In genomic region chr20:50957798-50958732, GRCh38 we compare ENCODE assay signal across 8 cellular contexts. TPM values are rescaled to one million over a fixed set of nuclear protein-coding genes. Genes with fewer than 3 reads are reported as not detected.
DNase-seq lines count a peak whose midpoint lies in the region; ATAC-seq and TF ChIP-seq lines count a peak whose summit lies in the region.

DPM1 (minus strand) TSS chr20:50958532; CDS start chr20:50958523, 9 bp downstream.

- H3K27ac Mint-ChIP-seq in activated CD4-positive, alpha-beta T cell treated with anti-CD3 and anti-CD28 coated beads for 36 hours, result peak within 1 kb of the TSS; percentile 99

- ATAC-seq in GM19035 (IDR thresholded peaks at IDR 0.05; ENCODE audit: unreplicated experiment) (peak; percentile 84), HG03342 (IDR thresholded peaks at IDR 0.05; ENCODE audit: unreplicated experiment) (peak; percentile 56)
- peak; percentile 88 for ATAC-seq in activated CD4-positive, alpha-beta T cell treated with anti-CD3 and anti-CD28 coated beads for 36 hours

- POLR2A ChIA-PET in activated CD4-positive, alpha-beta T cell treated with anti-CD3 and anti-CD28 coated beads for 36 hours (lab: Charles Lee), result interaction anchor here (0.6 to 2.3 kb wide), 12 partner anchors 10 to 298 kb away, joined by 3 to 44 read pairs (median 3); partner anchors contain the start of genes ADNP and BCAS4

- no peak for DNase-seq in AG10803 (ENCODE audit: low read depth)
- DNase-seq in NCI-H510A (lab: John Stamatoyannopoulos, UW), result peak; percentile 79
- DNase-seq in activated CD4-positive, alpha-beta T cell treated with anti-CD3 and anti-CD28 coated beads for 36 hours, result peak; percentile 92
- peak; percentile 75 to 85 for DNase-seq in stimulated activated CD4-positive, alpha-beta T cell treated with anti-CD3 and anti-CD28 coated beads, Interleukin-1b, Interleukin-23, amount 100 ng/mL, for 4 hours (ENCODE audit: low read depth in 2 of 2)

- no peaks in the 10 kb centered on the region for H3K9me3 Mint-ChIP-seq in activated CD4-positive, alpha-beta T cell treated with anti-CD3 and anti-CD28 coated beads for 36 hours (ENCODE audit: low read depth)

- H3K36me3 Mint-ChIP-seq in activated CD4-positive, alpha-beta T cell treated with anti-CD3 and anti-CD28 coated beads for 36 hours (ENCODE audit: low read depth), result peaks cover 39% of the 10 kb centered on the region

- peak within 1 kb of the TSS; percentile 99 for H3K4me3 Mint-ChIP-seq in activated CD4-positive, alpha-beta T cell treated with anti-CD3 and anti-CD28 coated beads for 36 hours

- no peaks in the 10 kb centered on the region for H3K27me3 Mint-ChIP-seq in activated CD4-positive, alpha-beta T cell treated with anti-CD3 and anti-CD28 coated beads for 36 hours

- intact Hi-C loops in activated CD4-positive, alpha-beta T cell treated with anti-CD3 and anti-CD28 coated beads for 36 hours (cut with DNase I, micrococcal nuclease), result loop anchor here (1.0 kb wide), 7 partner anchors 22 to 227 kb away; partner anchors contain the start of genes ADNP (in 2 of the 2), BCAS4 (in 1 of the 2) and PARD6B (in 1 of the 2)

- peaks cover 52% of the 10 kb centered on the region for H3K4me1 Mint-ChIP-seq in activated CD4-positive, alpha-beta T cell treated with anti-CD3 and anti-CD28 coated beads for 36 hours

- H3K27me3 ChIP-seq in layer of hippocampus (ENCODE audit: control insufficient read depth, insufficient read depth, low read length), result no peaks in the 10 kb centered on the region

- TF ChIP-seq CTCF in AG10803 (conservative IDR thresholded peaks at IDR 0.05; ENCODE audit: low read length), result no peak

- CTCF ChIA-PET in activated CD4-positive, alpha-beta T cell treated with anti-CD3 and anti-CD28 coated beads for 36 hours (lab: Charles Lee), result interaction anchor here (0.6 to 3.2 kb wide), 13 partner anchors 11 to 1388 kb away, joined by 3 to 29 read pairs (median 4); partner anchors contain the start of genes ADNP and BCAS4

- H3K27ac ChIP-seq in cingulate gyrus (ENCODE audit: low read depth, low read length) (peak within 1 kb of the TSS; percentile 99), layer of hippocampus (ENCODE audit: low read depth, low read length) (peak within 1 kb of the TSS; percentile 97)

- peak within 1 kb of the TSS; percentile 93 for H3K4me3 ChIP-seq in AG10803 (ENCODE audit: low read length)

RNA-seq across cellular contexts. Expression of gene DPM1, which starts in this region (rescaled TPM):
- 10 to 100 TPM; 55.6 to 72.1 TPM for total RNA-seq in activated CD4-positive, alpha-beta T cell treated with anti-CD3 and anti-CD28 coated beads for 36 hours
